Comparison of ENCODE assay signal across 26 cellular contexts in the genomic region with DNA sequence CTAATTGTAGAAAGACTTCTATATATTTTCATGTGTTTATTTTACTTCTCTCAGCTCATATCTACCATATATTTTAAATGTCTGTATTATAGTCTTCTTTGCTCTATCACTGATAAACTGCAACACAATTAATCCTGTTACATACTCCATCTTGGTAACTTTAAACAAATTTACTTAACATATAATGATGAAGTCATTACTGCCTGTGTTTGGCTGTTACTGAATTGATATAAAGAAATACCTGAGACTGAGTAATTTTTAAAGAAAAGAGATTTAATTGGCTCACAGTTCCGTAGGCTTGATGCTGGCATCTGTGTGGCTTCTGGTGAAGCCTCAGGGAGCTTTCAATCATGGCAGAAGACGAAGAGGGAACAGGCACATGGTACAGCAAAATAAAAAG.
"Had no signal": no experiment of that assay in that cellular context is flagged by ENCODE, and none has a peak within 500 bp of the region (broad histone marks: within the 10 kb centered on the region; RNA-seq: fewer than 3 reads in every experiment).

No MANE protein-coding gene starts in this region.

- H3K27me3 ChIP-seq: colonic mucosa, dorsolateral prefrontal cortex, esophagus muscularis mucosa, esophagus squamous epithelium, foreskin keratinocyte, gastrocnemius medialis, gastroesophageal sphincter, heart left ventricle, heart right ventricle had no signal

- H3K27ac Mint-ChIP-seq: dendritic cell treated with granulocyte-macrophage colony-stimulating factor and Interleukin-4, amounts not matched to agents 40 ng/mL and 50 ng/mL, for 4 days; effector memory CD8-positive, alpha-beta T cell; endodermal cell had no signal

- H3K4me1 Mint-ChIP-seq: endodermal cell had no signal

- DNase-seq: colonic mucosa; cortex of kidney; dermis blood vessel endothelial cell; dorsolateral prefrontal cortex; effector CD4-positive, alpha-beta T cell; effector CD8-positive, alpha-beta T cell; effector memory CD4-positive, alpha-beta T cell; effector memory CD8-positive, alpha-beta T cell; endodermal cell; erythroblast; esophagus squamous epithelium; foreskin fibroblast; foreskin keratinocyte; foreskin melanocyte; gastrocnemius medialis; glutamatergic neuron; head of caudate nucleus; heart left ventricle; heart right ventricle had no signal

- H3K4me3 Mint-ChIP-seq: dendritic cell treated with granulocyte-macrophage colony-stimulating factor and Interleukin-4, amounts not matched to agents 40 ng/mL and 50 ng/mL, for 4 days; effector memory CD8-positive, alpha-beta T cell; endodermal cell had no signal

- H3K4me1 ChIP-seq: colonic mucosa, esophagus muscularis mucosa, esophagus squamous epithelium, foreskin keratinocyte, gastrocnemius medialis, gastroesophageal sphincter, heart left ventricle, heart right ventricle had no signal

- ATAC-seq: effector memory CD8-positive, alpha-beta T cell; esophagus mucosa; foreskin keratinocyte; gastrocnemius medialis; gastroesophageal sphincter; heart left ventricle; heart right ventricle had no signal

- H3K9me3 ChIP-seq: colonic mucosa, esophagus muscularis mucosa, gastrocnemius medialis had no signal

- H3K36me3 ChIP-seq: colonic mucosa, esophagus muscularis mucosa, esophagus squamous epithelium, gastrocnemius medialis, gastroesophageal sphincter, heart left ventricle, heart right ventricle had no signal

- H3K9me3 Mint-ChIP-seq: dendritic cell treated with granulocyte-macrophage colony-stimulating factor and Interleukin-4, amounts not matched to agents 40 ng/mL and 50 ng/mL, for 4 days had no signal

- H3K27ac ChIP-seq: colonic mucosa, coronary artery, dorsolateral prefrontal cortex, epithelial cell of prostate, esophagus muscularis mucosa, esophagus squamous epithelium, foreskin keratinocyte, gastrocnemius medialis, gastroesophageal sphincter, heart left ventricle, heart right ventricle had no signal

- H3K4me3 ChIP-seq: colonic mucosa, coronary artery, dorsolateral prefrontal cortex, esophagus muscularis mucosa, esophagus squamous epithelium, gastrocnemius medialis, gastroesophageal sphincter, heart left ventricle, heart right ventricle had no signal

- FAIRE-seq: endothelial cell of umbilical vein had no signal

- H3K27me3 Mint-ChIP-seq: dendritic cell treated with granulocyte-macrophage colony-stimulating factor and Interleukin-4, amounts not matched to agents 40 ng/mL and 50 ng/mL, for 4 days; effector memory CD8-positive, alpha-beta T cell had no signal
